Comparison of ENCODE assay signal across 1 cellular context in genomic region chr12:87001102-87001501, GRCh38.
TF ChIP-seq lines count a peak whose summit lies in the region.

No MANE protein-coding gene starts in this region.

TF ChIP-seq in HepG2, 621 proteins besides CTCF, POLR2A, EP300 and RAD21 (continued from another document):
- no peak for TF ChIP-seq PAXIP1 (CRISPR knock-in tag; conservative IDR thresholded peaks at IDR 0.05)
- no peak for TF ChIP-seq FOXM1 (CRISPR knock-in tag; IDR thresholded peaks at IDR 0.05)
- no peak for TF ChIP-seq PAX8 (CRISPR knock-in tag; IDR thresholded peaks at IDR 0.05; ENCODE audit: borderline replicate concordance)
- no peak for TF ChIP-seq PHF8 (CRISPR knock-in tag; IDR thresholded peaks at IDR 0.05)
- no peak for TF ChIP-seq KDM2A (CRISPR knock-in tag; IDR thresholded peaks at IDR 0.05; ENCODE audit: borderline replicate concordance, low read depth)
- no peak for TF ChIP-seq KDM5B (CRISPR knock-in tag; IDR thresholded peaks at IDR 0.05; ENCODE audit: borderline replicate concordance)
- TF ChIP-seq, protein P1, sequence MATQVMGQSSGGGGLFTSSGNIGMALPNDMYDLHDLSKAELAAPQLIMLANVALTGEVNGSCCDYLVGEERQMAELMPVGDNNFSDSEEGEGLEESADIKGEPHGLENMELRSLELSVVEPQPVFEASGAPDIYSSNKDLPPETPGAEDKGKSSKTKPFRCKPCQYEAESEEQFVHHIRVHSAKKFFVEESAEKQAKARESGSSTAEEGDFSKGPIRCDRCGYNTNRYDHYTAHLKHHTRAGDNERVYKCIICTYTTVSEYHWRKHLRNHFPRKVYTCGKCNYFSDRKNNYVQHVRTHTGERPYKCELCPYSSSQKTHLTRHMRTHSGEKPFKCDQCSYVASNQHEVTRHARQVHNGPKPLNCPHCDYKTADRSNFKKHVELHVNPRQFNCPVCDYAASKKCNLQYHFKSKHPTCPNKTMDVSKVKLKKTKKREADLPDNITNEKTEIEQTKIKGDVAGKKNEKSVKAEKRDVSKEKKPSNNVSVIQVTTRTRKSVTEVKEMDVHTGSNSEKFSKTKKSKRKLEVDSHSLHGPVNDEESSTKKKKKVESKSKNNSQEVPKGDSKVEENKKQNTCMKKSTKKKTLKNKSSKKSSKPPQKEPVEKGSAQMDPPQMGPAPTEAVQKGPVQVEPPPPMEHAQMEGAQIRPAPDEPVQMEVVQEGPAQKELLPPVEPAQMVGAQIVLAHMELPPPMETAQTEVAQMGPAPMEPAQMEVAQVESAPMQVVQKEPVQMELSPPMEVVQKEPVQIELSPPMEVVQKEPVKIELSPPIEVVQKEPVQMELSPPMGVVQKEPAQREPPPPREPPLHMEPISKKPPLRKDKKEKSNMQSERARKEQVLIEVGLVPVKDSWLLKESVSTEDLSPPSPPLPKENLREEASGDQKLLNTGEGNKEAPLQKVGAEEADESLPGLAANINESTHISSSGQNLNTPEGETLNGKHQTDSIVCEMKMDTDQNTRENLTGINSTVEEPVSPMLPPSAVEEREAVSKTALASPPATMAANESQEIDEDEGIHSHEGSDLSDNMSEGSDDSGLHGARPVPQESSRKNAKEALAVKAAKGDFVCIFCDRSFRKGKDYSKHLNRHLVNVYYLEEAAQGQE (IDR thresholded peaks at IDR 0.05; ENCODE audit: borderline replicate concordance in 1 of 2, low read depth in 1 of 2, low read length in 2 of 2) = no peak
